30 cellular contexts compared by ENCODE assay signal in the genomic region with DNA sequence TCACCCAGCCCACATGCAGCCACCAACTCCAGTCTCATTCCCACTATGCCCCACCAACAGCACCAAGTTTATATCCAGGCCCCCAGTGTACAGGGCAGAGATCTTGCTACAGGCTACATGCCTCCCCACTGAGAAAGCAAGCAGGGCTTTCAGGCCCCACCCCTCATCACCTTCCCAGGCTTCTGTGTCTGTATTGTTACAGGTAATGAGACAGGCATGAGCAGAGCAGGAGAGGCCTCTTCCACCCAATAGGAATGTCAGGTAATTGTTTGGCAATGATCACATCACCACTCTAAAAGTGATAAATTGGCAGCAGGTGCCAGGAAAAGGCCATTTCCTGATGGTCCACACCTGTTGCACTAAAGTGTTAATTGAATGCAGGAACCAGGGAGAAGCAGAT.
DNase-seq lines count a peak whose midpoint lies in the region; ATAC-seq and TF ChIP-seq lines count a peak whose summit lies in the region.
"Had no signal": no experiment of that assay in that cellular context is flagged by ENCODE, and none has a peak within 500 bp of the region (broad histone marks: within the 10 kb centered on the region; RNA-seq: fewer than 3 reads in every experiment).

No MANE protein-coding gene starts in this region.

- H3K4me3 ChIP-seq in HEK293 (ENCODE audit: low read depth, low read length): no peak overlapping the region
- H3K4me3 ChIP-seq: pancreas, PC-9, skin epidermis, testis had no signal

- H3K27me3 ChIP-seq in foreskin keratinocyte: no peaks in the 10 kb centered on the region
- H3K27me3 ChIP-seq: pancreas, testis had no signal

- no peaks in the 10 kb centered on the region for H3K9me3 ChIP-seq in HEK293 (ENCODE audit: control insufficient read depth, insufficient read depth, low read depth, low read length)
- H3K9me3 ChIP-seq: pancreas, SK-N-SH, testis had no signal

- ATAC-seq in foreskin keratinocyte (peak; percentile 57), esophagus mucosa (no peak), HG03095 (IDR thresholded peaks at IDR 0.05; ENCODE audit: unreplicated experiment) (no peak)
- ATAC-seq: activated CD4-positive, CD25-positive, alpha-beta regulatory T cell treated with anti-CD3 and anti-CD28 coated beads, Interleukin-2, amount 50 U/mL, for 24 hours; activated T-cell treated with anti-CD3 and anti-CD28 coated beads, Interleukin-2, amount 50 U/mL, for 72 hours; CD8-positive, alpha-beta T cell; pancreas; Right ventricle myocardium inferior; stimulated activated naive CD8-positive, alpha-beta T cell treated with anti-CD3 and anti-CD28 coated beads, Interleukin-15, Interleukin-2, amounts not matched to agents 100 U/mL and 50 U/mL, for 24 hours; T-helper 17 cell had no signal

- CTCF ChIA-PET in HEK293 (lab: Yijun Ruan, JAX): no interaction called here

- TF ChIP-seq CTCF in HEK293 (tag by site-specific recombination; IDR thresholded peaks at IDR 0.05): no peak
- no peak for TF ChIP-seq CTCF in foreskin keratinocyte (conservative IDR thresholded peaks at IDR 0.05)

- no peaks in the 10 kb centered on the region for H3K36me3 ChIP-seq in HEK293 (ENCODE audit: control insufficient read depth in 2 of 2, insufficient read depth in 1 of 2, low read length in 2 of 2)
- H3K36me3 ChIP-seq: pancreas had no signal

- no peak overlapping the region for H3K27ac ChIP-seq in HEK293 (ENCODE audit: extremely low read depth, low read depth, low read length)
- H3K27ac ChIP-seq in foreskin keratinocyte: no peak overlapping the region
- H3K27ac ChIP-seq: pancreas, PC-9, skin epidermis, testis had no signal

- H3K4me1 ChIP-seq in HEK293 (ENCODE audit: control insufficient read depth, insufficient read depth, low read length) (no peaks in the 10 kb centered on the region), foreskin keratinocyte (peaks cover 22% of the 10 kb centered on the region)
- H3K4me1 ChIP-seq: pancreas, testis had no signal

- DNase-seq in NCI-H2029 treated with DMSO at 0.1 percent for 48 hours (lab: John Stamatoyannopoulos, UW) (peak; percentile 71), NCI-H510A treated with DMSO at 0.1 percent for 48 hours (lab: John Stamatoyannopoulos, UW) (peak; percentile 58), foreskin keratinocyte (peak in 1 of 2 donors; percentile 65), T-helper 9 cell (no peak)
- DNase-seq: ACHN; activated CD4-positive, alpha-beta memory T cell treated with anti-CD3 and anti-CD28 coated beads for 36 hours; activated T-cell treated with anti-CD3 and anti-CD28 coated beads, Interleukin-2, amount 50 U/mL, for 72 hours; CD8-positive, alpha-beta T cell; central memory CD4-positive, alpha-beta T cell; cortex of kidney; DMS 273 treated with DMSO at 0.1 percent for 48 hours; effector memory CD4-positive, alpha-beta T cell; erythroblast; head of caudate nucleus; kidney; MM.1S; NCI-H1694; NCI-H446 treated with DMSO at 0.1 percent for 48 hours; pancreas; SK-N-SH; stimulated activated naive CD8-positive, alpha-beta T cell treated with anti-CD3 and anti-CD28 coated beads, Interleukin-15, Interleukin-2, amounts not matched to agents 100 U/mL and 50 U/mL, for 24 hours; T-helper 17 cell; testis had no signal

- POLR2A ChIA-PET in HEK293 (lab: Yijun Ruan, JAX): no interaction called here

TF ChIP-seq in HEK293, 187 proteins besides CTCF, POLR2A, EP300 and RAD21:
- TF ChIP-seq ZNF610 (tag by site-specific recombination; IDR thresholded peaks at IDR 0.05; ENCODE audit: borderline replicate concordance) (no peak), SCRT2 (tag by site-specific recombination; IDR thresholded peaks at IDR 0.05) (peak; percentile 36; the same call in 1 of the 2 replicates)
TF ChIP-seq in HEK293: peak in this region for 1.
